9 cellular contexts compared by ENCODE assay signal in genomic region chr10:124152139-124152780, GRCh38. TPM values are rescaled to one million over a fixed set of nuclear protein-coding genes. Genes with fewer than 3 reads are reported as not detected.
A peak's percentile ranks its signal among the peaks of the same experiment; 100 is the strongest.
DNase-seq lines count a peak whose midpoint lies in the region; ATAC-seq, FAIRE-seq and TF ChIP-seq lines count a peak whose summit lies in the region.
"Had no signal": no experiment of that assay in that cellular context is flagged by ENCODE, and none has a peak within 500 bp of the region (broad histone marks: within the 10 kb centered on the region; RNA-seq: fewer than 3 reads in every experiment).

No MANE protein-coding gene starts in this region.

- ATAC-seq in HG02870 (IDR thresholded peaks at IDR 0.05; ENCODE audit: unreplicated experiment): no peak
- ATAC-seq in effector memory CD8-positive, alpha-beta T cell (replicated peaks): no peak

- peak; percentile 86 for DNase-seq in HT1080 (ENCODE audit: low read depth)
- DNase-seq in astrocyte (ENCODE audit: low read depth): peak; percentile 82
- peak; percentile 58 for DNase-seq in kidney epithelial cell (ENCODE audit: low read depth)
- DNase-seq in tibial artery: peak; percentile 68 to 91
- DNase-seq in activated naive CD4-positive, alpha-beta T cell treated with anti-CD3 and anti-CD28 coated beads for 36 hours: no peak
- DNase-seq in effector memory CD8-positive, alpha-beta T cell: no peak
- DNase-seq: NCI-H1048 had no signal

- H3K36me3 ChIP-seq in astrocyte (ENCODE audit: insufficient read depth, low read length) (no peaks in the 10 kb centered on the region), kidney epithelial cell (ENCODE audit: control insufficient read depth, insufficient read depth, low read length) (no peaks in the 10 kb centered on the region), tibial artery (no peaks in the 10 kb centered on the region)

- peak overlapping the region; percentile 77 for H3K27ac ChIP-seq in astrocyte (ENCODE audit: low read depth, low read length)
- peak overlapping the region; percentile 66 to 74 for H3K27ac ChIP-seq in tibial artery

- peaks cover 43% of the 10 kb centered on the region for H3K4me1 ChIP-seq in astrocyte (ENCODE audit: insufficient read depth, low read length)
- H3K4me1 ChIP-seq in tibial artery: peaks cover 4 to 46% (median 42%) of the 10 kb centered on the region in 4 donors

- H3K4me1 Mint-ChIP-seq in astrocyte (ENCODE audit: low read depth, unreplicated experiment): peaks cover 39% of the 10 kb centered on the region
- H3K4me1 Mint-ChIP-seq in activated naive CD4-positive, alpha-beta T cell treated with anti-CD3 and anti-CD28 coated beads for 36 hours (ENCODE audit: low read depth): peaks cover 7% of the 10 kb centered on the region
- peaks cover 0 to 6% of the 10 kb centered on the region in 2 donors for H3K4me1 Mint-ChIP-seq in effector memory CD8-positive, alpha-beta T cell (ENCODE audit: low read depth in 2 of 2)

- no peak for FAIRE-seq in astrocyte (lab: Jason Lieb, UNC)
- FAIRE-seq: endometrium had no signal

- H3K9me3 Mint-ChIP-seq in astrocyte (ENCODE audit: unreplicated experiment): peaks cover under 1% of the 10 kb centered on the region
- H3K9me3 Mint-ChIP-seq in activated naive CD4-positive, alpha-beta T cell treated with anti-CD3 and anti-CD28 coated beads for 36 hours: no peaks in the 10 kb centered on the region
- H3K9me3 Mint-ChIP-seq in effector memory CD8-positive, alpha-beta T cell: peaks cover 0 to 11% of the 10 kb centered on the region in 2 donors

- no peaks in the 10 kb centered on the region for H4K20me1 ChIP-seq in astrocyte (ENCODE audit: insufficient read depth, low read length)

- CTCF ChIA-PET in activated naive CD4-positive, alpha-beta T cell treated with anti-CD3 and anti-CD28 coated beads for 36 hours (lab: Charles Lee): interaction anchor here (0.8 kb wide), 1 partner anchor 158 kb away, joined by 4 read pairs; no protein-coding TSS in a partner anchor

- H3K9me3 ChIP-seq in astrocyte (ENCODE audit: insufficient read depth, low read depth, low read length) (no peaks in the 10 kb centered on the region), tibial artery (no peaks in the 10 kb centered on the region)

- H3K4me3 ChIP-seq in astrocyte (ENCODE audit: insufficient read depth, low read depth, low read length) (peak overlapping the region; percentile 0), kidney epithelial cell (ENCODE audit: low read depth, low read length) (no peak overlapping the region), tibial artery (peak overlapping the region; percentile 14 to 21)

- H3K79me2 ChIP-seq in astrocyte (ENCODE audit: insufficient read depth, low read length): no peaks in the 10 kb centered on the region

- TF ChIP-seq CTCF in astrocyte (IDR thresholded peaks at IDR 0.05; ENCODE audit: insufficient read depth, low read depth, low read length) (no peak), kidney epithelial cell (IDR thresholded peaks at IDR 0.05; ENCODE audit: insufficient read depth, low read length, poor library complexity, severe bottlenecking) (no peak), tibial artery (IDR thresholded peaks at IDR 0.05) (no peak)

- H3K27ac Mint-ChIP-seq in astrocyte (ENCODE audit: unreplicated experiment): no peak overlapping the region
- H3K27ac Mint-ChIP-seq in activated naive CD4-positive, alpha-beta T cell treated with anti-CD3 and anti-CD28 coated beads for 36 hours: no peak overlapping the region
- H3K27ac Mint-ChIP-seq in effector memory CD8-positive, alpha-beta T cell: peak overlapping the region in 1 of 2 donors; percentile 68

- no peak overlapping the region for H3K4me3 Mint-ChIP-seq in astrocyte (ENCODE audit: unreplicated experiment)
- no peak overlapping the region for H3K4me3 Mint-ChIP-seq in activated naive CD4-positive, alpha-beta T cell treated with anti-CD3 and anti-CD28 coated beads for 36 hours
- H3K4me3 Mint-ChIP-seq in effector memory CD8-positive, alpha-beta T cell: no peak overlapping the region

- peak overlapping the region; percentile 70 for H2AFZ ChIP-seq in astrocyte (ENCODE audit: low read depth, low read length)

- H3K36me3 Mint-ChIP-seq in astrocyte (ENCODE audit: low read depth, unreplicated experiment): no peaks in the 10 kb centered on the region
- no peaks in the 10 kb centered on the region for H3K36me3 Mint-ChIP-seq in activated naive CD4-positive, alpha-beta T cell treated with anti-CD3 and anti-CD28 coated beads for 36 hours (ENCODE audit: low read depth)
- H3K36me3 Mint-ChIP-seq in effector memory CD8-positive, alpha-beta T cell (ENCODE audit: insufficient read depth): peaks cover 2% of the 10 kb centered on the region

- peak overlapping the region; percentile 79 for H3K4me2 ChIP-seq in astrocyte (ENCODE audit: low read length)

- intact Hi-C loops in tibial artery (cut with DNase I; ENCODE audit: low total_unique reads): no loop called here
- intact Hi-C loops in activated naive CD4-positive, alpha-beta T cell treated with anti-CD3 and anti-CD28 coated beads for 36 hours (cut with micrococcal nuclease): loop anchor here (2.0 to 10.0 kb wide), 4 partner anchors 27 to 1007 kb away; partner anchors contain the start of gene HMX2

- H3K9ac ChIP-seq in astrocyte (ENCODE audit: low read length): peak overlapping the region; percentile 73

- peaks cover 4% of the 10 kb centered on the region for H3K27me3 Mint-ChIP-seq in astrocyte (ENCODE audit: low read depth, unreplicated experiment)
- peaks cover 16% of the 10 kb centered on the region for H3K27me3 Mint-ChIP-seq in activated naive CD4-positive, alpha-beta T cell treated with anti-CD3 and anti-CD28 coated beads for 36 hours (ENCODE audit: low read depth)
- H3K27me3 Mint-ChIP-seq in effector memory CD8-positive, alpha-beta T cell: peaks cover 0 to 10% of the 10 kb centered on the region in 2 donors

- H3K27me3 ChIP-seq in astrocyte (ENCODE audit: insufficient read depth, low read length) (peaks cover 4% of the 10 kb centered on the region), kidney epithelial cell (ENCODE audit: control insufficient read depth, insufficient read depth, low read length) (no peaks in the 10 kb centered on the region), tibial artery (no peaks in the 10 kb centered on the region)

RNA-seq across cellular contexts. Expression of gene CHST15, which starts 58.9 kb away (rescaled TPM):
- 10.9 and 19.2 TPM in 2 replicates for total RNA-seq in HT1080 (2014; rRNA removed; shearing (Covaris generic))
- 2.2 and 2.5 TPM in 2 replicates for polyA plus RNA-seq in HT1080 (2015; cell fraction: cytosol; rRNA removed)
- 3.1 and 3.5 TPM in 2 replicates for polyA plus RNA-seq in HT1080 (2015; cell fraction: nucleus; rRNA removed)
- 20.6 and 21.2 TPM in 2 replicates for total RNA-seq in astrocyte
- total RNA-seq in kidney epithelial cell: 18.1 and 24.2 TPM in 2 replicates
- under 1 TPM; 0.47 to 0.50 TPM for total RNA-seq in activated naive CD4-positive, alpha-beta T cell treated with anti-CD3 and anti-CD28 coated beads for 36 hours

Comparison
In these comparisons a context has a peak if more than half of its experiments do, and no peak if none do; other contexts are left out.
1. DNase-seq: peak in HT1080 (single experiment), astrocyte (single experiment), kidney epithelial cell (single experiment) and tibial artery (2 of 2); none in activated naive CD4-positive, alpha-beta T cell treated with anti-CD3 and anti-CD28 coated beads for 36 hours (single experiment) and effector memory CD8-positive, alpha-beta T cell (0 of 3).